In genomic region chr16:1342526-1343427, GRCh38 we compare ENCODE assay signal across 8 cellular contexts. TPM values are rescaled to one million over a fixed set of nuclear protein-coding genes. Genes with fewer than 3 reads are reported as not detected.
A peak's percentile ranks its signal among the peaks of the same experiment; 100 is the strongest.
DNase-seq lines count a peak whose midpoint lies in the region; ATAC-seq, FAIRE-seq and TF ChIP-seq lines count a peak whose summit lies in the region.

No MANE protein-coding gene starts in this region.

- H3K27me3 Mint-ChIP-seq in endodermal cell (ENCODE audit: insufficient read depth): no peaks in the 10 kb centered on the region

- H3K36me3 Mint-ChIP-seq in endodermal cell (ENCODE audit: low read depth): no peaks in the 10 kb centered on the region

- FAIRE-seq in HTR-8/SVneo (lab: Jason Lieb, UNC): peak; percentile 99

- H3K27me3 ChIP-seq in endodermal cell (ENCODE audit: control insufficient read depth, insufficient read depth, low read length, poor library complexity, severe bottlenecking): peaks cover 22% of the 10 kb centered on the region

- no peak overlapping the region for H3K9ac ChIP-seq in endodermal cell (ENCODE audit: extremely low read depth, low read length, poor library complexity, severe bottlenecking)

- 11 to 20% methylated on average over 11 to 49 of the region's 49 CpGs for WGBS in endodermal cell (ENCODE audit: insufficient coverage in 1 of 2, insufficient read length in 1 of 2), 2 experiments
- 7 to 11% methylated on average over 26 to 39 of the region's 49 CpGs for whole genome bisulfite sequencing in mesodermal cell (ENCODE audit: insufficient coverage in 2 of 2), 2 experiments

- no peak for TF ChIP-seq CTCF in endodermal cell (conservative IDR thresholded peaks at IDR 0.05)

- H3K4me1 ChIP-seq in endodermal cell (ENCODE audit: control insufficient read depth, insufficient read depth, low read length): no peaks in the 10 kb centered on the region
- H3K4me1 ChIP-seq in mesodermal cell (ENCODE audit: control insufficient read depth, insufficient read depth, low read length, poor library complexity, severe bottlenecking): no peaks in the 10 kb centered on the region

- H3K27ac Mint-ChIP-seq in endodermal cell: no peak overlapping the region

- peak overlapping the region; percentile 43 for H3K4me3 Mint-ChIP-seq in endodermal cell

- peak; percentile 88 for ATAC-seq in GM21447 (IDR thresholded peaks at IDR 0.05; ENCODE audit: unreplicated experiment)

- H3K36me3 ChIP-seq in endodermal cell (ENCODE audit: control insufficient read depth, insufficient read depth, low read length) (no peaks in the 10 kb centered on the region), mesodermal cell (ENCODE audit: control insufficient read depth, insufficient read depth, low read length) (no peaks in the 10 kb centered on the region)

- H3K9me3 ChIP-seq in endodermal cell (ENCODE audit: control insufficient read depth, low read length) (no peaks in the 10 kb centered on the region), mesodermal cell (ENCODE audit: control insufficient read depth, low read length) (no peaks in the 10 kb centered on the region)

- H3K4me3 ChIP-seq in endodermal cell (ENCODE audit: low read length) (peak overlapping the region; percentile 71), mesodermal cell (ENCODE audit: extremely low read depth, insufficient read depth, low read length, poor library complexity, severe bottlenecking) (peak overlapping the region; percentile 14)

- H3K27ac ChIP-seq in endodermal cell (ENCODE audit: low read depth, low read length) (no peak overlapping the region), mesodermal cell (ENCODE audit: low read depth, low read length, severe bottlenecking) (no peak overlapping the region)

- peak; percentile 99 for DNase-seq in D341Med (ENCODE audit: low spot score)
- DNase-seq in HTR-8/SVneo (ENCODE audit: insufficient read length, low spot score): peak; percentile 96
- peak; percentile 85 for DNase-seq in NK-92 (lab: John Stamatoyannopoulos, UW; ENCODE audit: unreplicated experiment)
- peak; percentile 88 to 95 for DNase-seq in activated CD8-positive, alpha-beta memory T cell treated with anti-CD3 and anti-CD28 coated beads for 1 hour (ENCODE audit: extremely low read depth in 1 of 2, low read depth in 1 of 2)
- DNase-seq in endodermal cell: peak; percentile 100
- peak; percentile 86 to 88 for DNase-seq in stimulated activated CD8-positive, alpha-beta memory T cell treated with anti-CD3 and anti-CD28 coated beads, Interleukin-2, amount 100 ng/mL, for 1 hour (ENCODE audit: low read depth in 2 of 2)

- no peaks in the 10 kb centered on the region for H3K9me3 Mint-ChIP-seq in endodermal cell

- no peaks in the 10 kb centered on the region for H3K4me1 Mint-ChIP-seq in endodermal cell

RNA-seq across cellular contexts. Expression of gene TSR3, which starts 8.9 kb away (rescaled TPM):
- 10 to 100 TPM; 64.9 to 67.4 TPM for total RNA-seq in endodermal cell
- 47.0 TPM for polyA plus RNA-seq in endodermal cell (2013, experiment 1 of 2)
- polyA plus RNA-seq in endodermal cell (2013, experiment 2 of 2): 44.1 TPM
- polyA plus RNA-seq in mesodermal cell (2013, experiment 1 of 2): 53.9 TPM
- 50.1 TPM for polyA plus RNA-seq in mesodermal cell (2013, experiment 2 of 2)

RNA-seq across cellular contexts. Expression of gene GNPTG, which starts 9.0 kb away (rescaled TPM):
- total RNA-seq in endodermal cell: 10 to 100 TPM; 34.0 to 38.4 TPM
- 22.5 TPM for polyA plus RNA-seq in endodermal cell (2013, experiment 1 of 2)
- polyA plus RNA-seq in endodermal cell (2013, experiment 2 of 2): 22.2 TPM
- polyA plus RNA-seq in mesodermal cell (2013, experiment 1 of 2): 26.0 TPM
- polyA plus RNA-seq in mesodermal cell (2013, experiment 2 of 2): 24.5 TPM

RNA-seq across cellular contexts. Expression of gene BAIAP3, which starts 9.3 kb away (rescaled TPM):
- 10 to 100 TPM; 25.0 to 43.5 TPM for total RNA-seq in endodermal cell
- polyA plus RNA-seq in endodermal cell (2013, experiment 1 of 2): 21.8 TPM
- polyA plus RNA-seq in endodermal cell (2013, experiment 2 of 2): 19.6 TPM
- polyA plus RNA-seq in mesodermal cell (2013, experiment 1 of 2): 12.2 TPM
- 9.2 TPM for polyA plus RNA-seq in mesodermal cell (2013, experiment 2 of 2)

RNA-seq across cellular contexts. Expression of gene UBE2I, which starts 33.3 kb away (rescaled TPM):
- 100 to 1,000 TPM; 250 to 294 TPM for total RNA-seq in endodermal cell
- polyA plus RNA-seq in endodermal cell (2013, experiment 1 of 2): 223 TPM
- polyA plus RNA-seq in endodermal cell (2013, experiment 2 of 2): 222 TPM
- 175 TPM for polyA plus RNA-seq in mesodermal cell (2013, experiment 1 of 2)
- 181 TPM for polyA plus RNA-seq in mesodermal cell (2013, experiment 2 of 2)
